ENCODE assay signal across 17 cellular contexts in genomic region chr2:146964494-146964893, GRCh38.
A peak's percentile ranks its signal among the peaks of the same experiment; 100 is the strongest.
DNase-seq lines count a peak whose midpoint lies in the region; ATAC-seq, FAIRE-seq and TF ChIP-seq lines count a peak whose summit lies in the region.
"Had no signal": no experiment of that assay in that cellular context is flagged by ENCODE, and none has a peak within 500 bp of the region (broad histone marks: within the 10 kb centered on the region; RNA-seq: fewer than 3 reads in every experiment).

No MANE protein-coding gene starts in this region.

- dilution Hi-C loops in keratinocyte (cut with MboI; ENCODE audit: extremely low pct_ligation_motif_present, low sequenced_read_pairs), result no loop called here

- FAIRE-seq in GM12892 (lab: Jason Lieb, UNC) (peak; percentile 14), keratinocyte (lab: Jason Lieb, UNC) (no peak)
- FAIRE-seq: G401.6, GM12891 had no signal

- no peak for ATAC-seq in GM21447 (IDR thresholded peaks at IDR 0.05; ENCODE audit: unreplicated experiment)
- ATAC-seq: CD8-positive, alpha-beta T cell; GM23338 had no signal

- no peak overlapping the region for H3K4me2 ChIP-seq in keratinocyte (ENCODE audit: control insufficient read depth, extremely low read depth, insufficient read depth, low read depth, low read length)
- H3K4me2 ChIP-seq: GM23338 had no signal

- H3K9me1 ChIP-seq in keratinocyte (ENCODE audit: control insufficient read depth, extremely low read depth, insufficient read depth, low read length), result no peaks in the 10 kb centered on the region

- TF ChIP-seq CTCF in keratinocyte (optimal IDR thresholded peaks at IDR 0.05 in 1 of 3, IDR thresholded peaks at IDR 0.05 in 1 of 3, conservative IDR thresholded peaks at IDR 0.05 in 1 of 3; ENCODE audit: extremely low read depth in 1 of 3, insufficient read depth in 2 of 3, low read length in 3 of 3) (no peak), right atrium auricular region (IDR thresholded peaks at IDR 0.05) (no peak)

- TF ChIP-seq POLR2A in GM12892 (IDR thresholded peaks at IDR 0.05; ENCODE audit: low read depth, low read length), result no peak

- H3K9me3 ChIP-seq in SJCRH30 (replicated peaks) (peaks cover 5% of the 10 kb centered on the region), keratinocyte (ENCODE audit: control insufficient read depth, low read depth, low read length) (no peaks in the 10 kb centered on the region), right atrium auricular region (peaks cover 0 to 9% of the 10 kb centered on the region in 2 donors)

- no peaks in the 10 kb centered on the region for H4K20me1 ChIP-seq in keratinocyte (ENCODE audit: control insufficient read depth, extremely low read depth, insufficient read depth, low read length)

- peak overlapping the region; percentile 41 for H2AFZ ChIP-seq in keratinocyte (ENCODE audit: control insufficient read depth, low read length)
- H2AFZ ChIP-seq: GM23338 had no signal

- H3K9ac ChIP-seq in keratinocyte (ENCODE audit: control insufficient read depth, extremely low read depth, insufficient read depth, low read length), result no peak overlapping the region

- H3K27me3 ChIP-seq in SJCRH30, result no peaks in the 10 kb centered on the region
- H3K27me3 ChIP-seq in keratinocyte (ENCODE audit: control insufficient read depth, extremely low read depth, insufficient read depth, low read length), result no peaks in the 10 kb centered on the region
- no peaks in the 10 kb centered on the region for H3K27me3 ChIP-seq in right atrium auricular region

- H3K79me2 ChIP-seq in keratinocyte (ENCODE audit: control insufficient read depth, insufficient read depth, low read length), result no peaks in the 10 kb centered on the region

- no peak overlapping the region for H3K4me3 ChIP-seq in SJCRH30
- H3K4me3 ChIP-seq in keratinocyte (ENCODE audit: control insufficient read depth in 2 of 3, extremely low read depth in 1 of 3, insufficient read depth in 2 of 3, low read depth in 1 of 3, low read length in 3 of 3), result no peak overlapping the region
- no peak overlapping the region for H3K4me3 ChIP-seq in right atrium auricular region
- H3K4me3 ChIP-seq: GM23338 had no signal

- DNase-seq in GM12892 (ENCODE audit: insufficient read length), result no peak
- DNase-seq in SJCRH30, result peak in 1 of 2 experiments; percentile 11
- DNase-seq in keratinocyte (ENCODE audit: low read depth, low spot score), result no peak
- no peak for DNase-seq in globus pallidus (ENCODE audit: low spot score)
- no peak for DNase-seq in iPS-NIHi7 (ENCODE audit: extremely low spot score)
- DNase-seq in right atrium auricular region (ENCODE audit: low spot score), result no peak
- DNase-seq: CD8-positive, alpha-beta T cell; COR-L47; DMS153; DMS79 treated with DMSO at 0.1 percent for 48 hours; EL; H7 had no signal

- peaks cover 4% of the 10 kb centered on the region; the same call in 1 of the 2 replicates for H3K4me1 ChIP-seq in SJCRH30
- H3K4me1 ChIP-seq in keratinocyte (ENCODE audit: control insufficient read depth, extremely low read depth, insufficient read depth, low read length), result no peaks in the 10 kb centered on the region
- no peaks in the 10 kb centered on the region for H3K4me1 ChIP-seq in right atrium auricular region

- 0 out of 2 replicates have a peak overlapping the region, but pooled peaks have one; percentile 8 for H3K27ac ChIP-seq in SJCRH30
- no peak overlapping the region for H3K27ac ChIP-seq in keratinocyte (ENCODE audit: control insufficient read depth, insufficient read depth, low read length)
- no peak overlapping the region for H3K27ac ChIP-seq in right atrium auricular region
- H3K27ac ChIP-seq: HL-60 had no signal

- no peaks in the 10 kb centered on the region for H3K36me3 ChIP-seq in SJCRH30
- H3K36me3 ChIP-seq in keratinocyte (ENCODE audit: control insufficient read depth in 2 of 2, extremely low read depth in 1 of 2, insufficient read depth in 2 of 2, low read length in 2 of 2), result no peaks in the 10 kb centered on the region
- no peaks in the 10 kb centered on the region for H3K36me3 ChIP-seq in right atrium auricular region
